In genomic region chr9:6567140-6567591, GRCh38 we compare ENCODE assay signal across 8 cellular contexts.
DNase-seq lines count a peak whose midpoint lies in the region; ATAC-seq and TF ChIP-seq lines count a peak whose summit lies in the region.

No MANE protein-coding gene starts in this region.

- H3K4me3 ChIP-seq in WI38 (ENCODE audit: low read depth, low read length) (peak overlapping the region; percentile 43), fibroblast of pulmonary artery (replicated peaks; ENCODE audit: low read depth, low read length) (peak overlapping the region; percentile 44)

- ATAC-seq in activated CD4-positive, CD25-positive, alpha-beta regulatory T cell treated with anti-CD3 and anti-CD28 coated beads, Interleukin-2, amount 50 U/mL, for 24 hours: peak; percentile 61 to 70
- ATAC-seq in GM18520 (IDR thresholded peaks at IDR 0.05; ENCODE audit: unreplicated experiment) (no peak), left colon (no peak)

- TF ChIP-seq CTCF in WI38 (IDR thresholded peaks at IDR 0.05; ENCODE audit: low read depth, low read length): no peak
- TF ChIP-seq CTCF in fibroblast of pulmonary artery (IDR thresholded peaks at IDR 0.05; ENCODE audit: low read length, missing control alignments): no peak

- DNase-seq in activated CD4-positive, CD25-positive, alpha-beta regulatory T cell (lab: John Stamatoyannopoulos, UW): no peak
- DNase-seq in fibroblast of pulmonary artery (ENCODE audit: low read depth) (peak; percentile 93), COLO668 (lab: John Stamatoyannopoulos, UW; ENCODE audit: unreplicated experiment) (no peak), left colon (no peak)
- peak; percentile 14 to 34 for DNase-seq in stimulated activated CD4-positive, alpha-beta T cell treated with anti-CD3 and anti-CD28 coated beads, Interleukin-4, amount 100 ng/mL, for 48 hours (ENCODE audit: low read depth in 2 of 2)

- intact Hi-C loops in left colon (cut with DNase I, micrococcal nuclease): loop anchor here (5.0 to 10.0 kb wide), 2 partner anchors 212 to 215 kb away; no protein-coding TSS in a partner anchor

Comparison
In these comparisons a context has a peak if more than half of its experiments do, and no peak if none do; other contexts are left out.
1. ATAC-seq: peak in activated CD4-positive, CD25-positive, alpha-beta regulatory T cell treated with anti-CD3 and anti-CD28 coated beads, Interleukin-2, amount 50 U/mL, for 24 hours (2 of 2); none in GM18520 (single experiment) and left colon (single experiment).
2. DNase-seq: peak in fibroblast of pulmonary artery (single experiment) and stimulated activated CD4-positive, alpha-beta T cell treated with anti-CD3 and anti-CD28 coated beads, Interleukin-4, amount 100 ng/mL, for 48 hours (2 of 2); none in activated CD4-positive, CD25-positive, alpha-beta regulatory T cell (0 of 4), COLO668 (single experiment) and left colon (0 of 2).